Comparison of ENCODE assay signal across 14 cellular contexts in the genomic region with DNA sequence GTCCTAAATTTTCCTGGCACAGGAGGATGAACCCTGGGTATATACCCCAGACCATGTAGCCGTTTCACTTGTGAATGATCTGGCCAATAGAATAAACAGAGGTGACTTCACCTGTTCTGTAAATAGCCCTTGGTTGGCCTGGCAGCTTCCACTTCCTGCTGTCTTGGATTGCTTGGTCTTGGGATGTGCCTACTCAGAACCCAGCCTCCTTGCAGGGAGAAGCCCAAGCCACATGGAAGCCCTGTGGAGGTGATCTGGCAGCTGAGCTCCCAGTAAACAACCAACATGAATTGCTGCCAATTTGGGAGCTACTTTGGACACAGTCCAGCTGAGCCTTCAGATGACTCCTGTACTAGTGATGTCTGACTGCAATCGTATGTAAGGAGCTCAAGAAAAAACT. TPM values are rescaled to one million over a fixed set of nuclear protein-coding genes. Genes with fewer than 3 reads are reported as not detected.
A peak's percentile ranks its signal among the peaks of the same experiment; 100 is the strongest.
DNase-seq lines count a peak whose midpoint lies in the region; ATAC-seq and TF ChIP-seq lines count a peak whose summit lies in the region.
"Had no signal": no experiment of that assay in that cellular context is flagged by ENCODE, and none has a peak within 500 bp of the region (broad histone marks: within the 10 kb centered on the region; RNA-seq: fewer than 3 reads in every experiment).

No MANE protein-coding gene starts in this region.

- DNase-seq in HT-29 (ENCODE audit: low spot score) (peak; percentile 69), NCI-H510A (lab: John Stamatoyannopoulos, UW) (peak; percentile 56), cerebellar cortex (ENCODE audit: low spot score) (peak; percentile 94), Right ventricle myocardium superior (no peak), nephron progenitor cell (no peak)
- DNase-seq in central memory CD4-positive, alpha-beta T cell = no peak
- DNase-seq: brain microvascular endothelial cell, lower lobe of right lung, NCI-H1436 treated with DMSO at 0.1 percent for 48 hours, psoas muscle, uterus had no signal

- no peak overlapping the region for H3K4me3 Mint-ChIP-seq in nephron progenitor cell

- intact Hi-C loops in Right ventricle myocardium superior (cut with DNase I) = no loop called here

- H3K27me3 Mint-ChIP-seq in nephron progenitor cell (ENCODE audit: low read depth, poor library complexity) = peaks cover 18% of the 10 kb centered on the region

- no peak for TF ChIP-seq CTCF in nephron progenitor cell (IDR thresholded peaks at IDR 0.05)

- no peak overlapping the region for H3K27ac Mint-ChIP-seq in nephron progenitor cell

- no peaks in the 10 kb centered on the region for H3K36me3 Mint-ChIP-seq in nephron progenitor cell (ENCODE audit: low read depth)

- peaks cover 20% of the 10 kb centered on the region for H3K4me1 Mint-ChIP-seq in nephron progenitor cell

- no peak for ATAC-seq in Right ventricle myocardium superior (ENCODE audit: poor library complexity)
- no peak for ATAC-seq in HG03097 (IDR thresholded peaks at IDR 0.05; ENCODE audit: low FRiP score, unreplicated experiment)
- ATAC-seq: gastroesophageal sphincter, lower lobe of right lung had no signal

- H3K27ac ChIP-seq in temporal lobe (ENCODE audit: low read depth, low read length) = peak overlapping the region; percentile 17
- H3K27ac ChIP-seq: brain microvascular endothelial cell, gastroesophageal sphincter, lower lobe of right lung, psoas muscle, uterus had no signal

- peaks cover 3% of the 10 kb centered on the region for H3K9me3 Mint-ChIP-seq in nephron progenitor cell

RNA-seq across cellular contexts. Expression of a gene that starts 4.8 kb away (rescaled TPM):
- total RNA-seq in HT-29 (2014; rRNA removed; shearing (Covaris generic)) = 8.9 and 9.3 TPM in 2 replicates
- total RNA-seq in temporal lobe = 64.7 TPM
- total RNA-seq in Right ventricle myocardium superior = 11.1 TPM

Comparison
In these comparisons a context has a peak if more than half of its experiments do, and no peak if none do; other contexts are left out.
1. DNase-seq: peak in HT-29 (single experiment), NCI-H510A (single experiment) and cerebellar cortex (single experiment); none in Right ventricle myocardium superior (single experiment), central memory CD4-positive, alpha-beta T cell (single experiment) and nephron progenitor cell (single experiment).